ENCODE assay signal across 16 cellular contexts in genomic region chr16:83389751-83390150, GRCh38.
"Had no signal": no experiment of that assay in that cellular context is flagged by ENCODE, and none has a peak within 500 bp of the region (broad histone marks: within the 10 kb centered on the region; RNA-seq: fewer than 3 reads in every experiment).

No MANE protein-coding gene starts in this region.

- H3K79me2 ChIP-seq: parathyroid adenoma had no signal

- H3K27me3 ChIP-seq: adrenal gland, gastrocnemius medialis, heart right ventricle had no signal

- H3K4me1 ChIP-seq: adrenal gland, parathyroid adenoma had no signal

- H3K4me3 Mint-ChIP-seq: activated T-cell treated with anti-CD3 and anti-CD28 coated beads, Interleukin-2, amount 50 U/mL, for 72 hours; nephron; stimulated activated naive B cell treated with anti-CD40 and anti-IgM and Interleukin-4, amounts not matched to agents 10 μg/mL and 1 μg/mL and 100 μg/mL, for 72 hours had no signal

- H3K4me1 Mint-ChIP-seq: nephron; stimulated activated naive B cell treated with anti-CD40 and anti-IgM and Interleukin-4, amounts not matched to agents 10 μg/mL and 1 μg/mL and 100 μg/mL, for 72 hours had no signal

- H3K27ac ChIP-seq: adrenal gland, epithelial cell of prostate, gastrocnemius medialis, parathyroid adenoma, WERI-Rb-1 had no signal

- H3K4me3 ChIP-seq: adrenal gland, dorsolateral prefrontal cortex, gastrocnemius medialis, heart right ventricle had no signal

- H3K36me3 ChIP-seq: adrenal gland, gastrocnemius medialis, heart right ventricle, WERI-Rb-1 had no signal

- DNase-seq: activated CD4-positive, alpha-beta T cell treated with anti-CD3 and anti-CD28 coated beads, Interleukin-2, amount 50 U/mL, for 4 hours; activated gamma-delta T cell; activated T-cell treated with anti-CD3 and anti-CD28 coated beads, Interleukin-2, amount 50 U/mL, for 72 hours; adrenal gland; dorsolateral prefrontal cortex; gastrocnemius medialis; heart right ventricle; kidney glomerular epithelial cell; stimulated activated CD4-positive, alpha-beta T cell treated with anti-CD3 and anti-CD28 coated beads, Interleukin-4, amount 100 ng/mL, for 4 hours; stimulated activated naive B cell treated with anti-CD40 and anti-IgM and Interleukin-4, amounts not matched to agents 10 μg/mL and 1 μg/mL and 100 μg/mL, for 72 hours; T-helper 2 cell; WERI-Rb-1 had no signal

- H3K36me3 Mint-ChIP-seq: stimulated activated naive B cell treated with anti-CD40 and anti-IgM and Interleukin-4, amounts not matched to agents 10 μg/mL and 1 μg/mL and 100 μg/mL, for 72 hours had no signal

- H3K9ac ChIP-seq: parathyroid adenoma had no signal

- H3K27ac Mint-ChIP-seq: activated naive CD4-positive, alpha-beta T cell treated with anti-CD3 and anti-CD28 coated beads, Interleukin-2, amount 50 U/mL, for 72 hours; activated T-cell treated with anti-CD3 and anti-CD28 coated beads, Interleukin-2, amount 50 U/mL, for 72 hours; nephron; stimulated activated naive B cell treated with anti-CD40 and anti-IgM and Interleukin-4, amounts not matched to agents 10 μg/mL and 1 μg/mL and 100 μg/mL, for 72 hours had no signal
